In the genomic region with DNA sequence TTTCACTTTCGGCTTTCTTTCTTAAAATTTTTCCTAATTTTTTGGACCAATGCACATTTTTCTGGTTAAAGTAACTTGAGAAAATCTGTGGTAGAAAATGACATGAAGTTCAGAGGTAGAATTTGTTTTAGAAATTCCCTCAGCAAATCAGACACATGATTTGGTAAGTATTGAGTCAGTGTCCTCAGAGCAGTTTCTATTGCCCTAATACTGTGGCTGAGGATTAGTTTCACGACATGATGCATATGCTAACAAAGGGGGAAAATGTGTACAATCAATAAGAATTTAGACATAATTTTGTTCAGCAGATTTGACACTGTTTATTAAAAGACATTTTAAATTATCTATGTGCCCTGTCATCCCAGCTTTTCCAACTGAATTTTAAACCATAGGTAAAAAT, we compare ENCODE assay signal across 28 cellular contexts. TPM values are rescaled to one million over a fixed set of nuclear protein-coding genes. Genes with fewer than 3 reads are reported as not detected.
"Had no signal": no experiment of that assay in that cellular context is flagged by ENCODE, and none has a peak within 500 bp of the region (broad histone marks: within the 10 kb centered on the region; RNA-seq: fewer than 3 reads in every experiment).

No MANE protein-coding gene starts in this region.

- FAIRE-seq: astrocyte, endothelial cell of umbilical vein had no signal

- DNase-seq: activated CD4-positive, alpha-beta memory T cell treated with anti-CD3 and anti-CD28 coated beads for 36 hours; activated CD4-positive, alpha-beta T cell treated with anti-CD3 and anti-CD28 coated beads for 36 hours; activated CD4-positive, alpha-beta T cell treated with anti-CD3 and anti-CD28 coated beads, Interleukin-2, amount 10 ng/mL, durations not matched to agents 24 days and 14 days; activated CD4-positive, CD25-positive, alpha-beta regulatory T cell; activated CD4-positive, CD25-positive, alpha-beta regulatory T cell treated with anti-CD3 and anti-CD28 coated beads, Interleukin-2, amount 50 U/mL, for 72 hours; activated CD8-positive, alpha-beta memory T cell treated with anti-CD3 and anti-CD28 coated beads, Interleukin-2, amount 10 ng/mL, durations not matched to agents 7 days and 5 days; activated CD8-positive, alpha-beta memory T cell treated with anti-CD3 and anti-CD28 coated beads, Interleukin-2, amount 50 U/mL, for 4 hours; activated CD8-positive, alpha-beta T cell treated with anti-CD3 and anti-CD28 coated beads, Interleukin-2, amount 10 ng/mL, durations not matched to agents 7 days and 5 days; activated gamma-delta T cell; activated naive CD4-positive, alpha-beta T cell; activated naive CD4-positive, alpha-beta T cell treated with anti-CD3 and anti-CD28 coated beads, Interleukin-2, amount 50 U/mL, for 16 hours; activated T-cell treated with anti-CD3 and anti-CD28 coated beads, Interleukin-2, amount 50 U/mL, for 24 hours; activated T-cell treated with anti-CD3 and anti-CD28 coated beads, Interleukin-2, amount 50 U/mL, for 72 hours; brain microvascular endothelial cell; caudate nucleus; cortex of kidney; dermis blood vessel endothelial cell; effector CD8-positive, alpha-beta T cell; foreskin fibroblast; head of caudate nucleus; T-helper 1 cell; T-helper 17 cell; T1000 had no signal

- H3K27me3 Mint-ChIP-seq: activated CD4-positive, alpha-beta T cell treated with anti-CD3 and anti-CD28 coated beads for 36 hours; activated CD4-positive, alpha-beta T cell treated with anti-CD3 and anti-CD28 coated beads, Interleukin-2, amount 10 ng/mL, durations not matched to agents 24 days and 14 days; activated naive CD8-positive, alpha-beta T cell; activated T-cell treated with anti-CD3 and anti-CD28 coated beads, Interleukin-2, amount 50 U/mL, for 24 hours; T-helper 17 cell had no signal

- ATAC-seq: activated CD8-positive, alpha-beta memory T cell treated with anti-CD3 and anti-CD28 coated beads, Interleukin-2, amount 10 ng/mL, durations not matched to agents 7 days and 5 days; activated CD8-positive, alpha-beta T cell treated with anti-CD3 and anti-CD28 coated beads, Interleukin-2, amount 10 ng/mL, durations not matched to agents 7 days and 5 days; esophagus mucosa; T-helper 17 cell had no signal

- H3K27ac ChIP-seq: brain microvascular endothelial cell had no signal

- H3K27me3 ChIP-seq: brain microvascular endothelial cell had no signal

- H3K36me3 Mint-ChIP-seq: activated CD4-positive, alpha-beta memory T cell treated with anti-CD3 and anti-CD28 coated beads for 36 hours; activated CD8-positive, alpha-beta memory T cell treated with anti-CD3 and anti-CD28 coated beads, Interleukin-2, amount 10 ng/mL, durations not matched to agents 7 days and 5 days had no signal

- H3K27ac Mint-ChIP-seq: activated CD4-positive, alpha-beta memory T cell treated with anti-CD3 and anti-CD28 coated beads for 36 hours; activated CD4-positive, alpha-beta T cell treated with anti-CD3 and anti-CD28 coated beads for 36 hours; activated CD4-positive, alpha-beta T cell treated with anti-CD3 and anti-CD28 coated beads, Interleukin-2, amount 10 ng/mL, durations not matched to agents 24 days and 14 days; activated CD8-positive, alpha-beta memory T cell treated with anti-CD3 and anti-CD28 coated beads, Interleukin-2, amount 10 ng/mL, durations not matched to agents 7 days and 5 days; activated CD8-positive, alpha-beta T cell treated with anti-CD3 and anti-CD28 coated beads, Interleukin-2, amount 10 ng/mL, durations not matched to agents 7 days and 5 days; activated naive CD8-positive, alpha-beta T cell; activated T-cell treated with anti-CD3 and anti-CD28 coated beads, Interleukin-2, amount 50 U/mL, for 24 hours; activated T-cell treated with anti-CD3 and anti-CD28 coated beads, Interleukin-2, amount 50 U/mL, for 72 hours; T-helper 17 cell; T-helper 2 cell treated with Interferon-gamma antibody and Interleukin-4, amounts not matched to agents 5 μg/mL and 100 μg/mL, for 36 hours had no signal

- H3K4me1 Mint-ChIP-seq: activated CD8-positive, alpha-beta memory T cell treated with anti-CD3 and anti-CD28 coated beads, Interleukin-2, amount 10 ng/mL, durations not matched to agents 7 days and 5 days had no signal

- H3K36me3 ChIP-seq: brain microvascular endothelial cell had no signal

- H3K9me3 Mint-ChIP-seq: activated CD4-positive, alpha-beta memory T cell treated with anti-CD3 and anti-CD28 coated beads for 36 hours; activated T-cell treated with anti-CD3 and anti-CD28 coated beads, Interleukin-2, amount 50 U/mL, for 24 hours; T-helper 2 cell treated with Interferon-gamma antibody and Interleukin-4, amounts not matched to agents 5 μg/mL and 100 μg/mL, for 36 hours had no signal

- H3K4me3 Mint-ChIP-seq: activated CD4-positive, alpha-beta memory T cell treated with anti-CD3 and anti-CD28 coated beads for 36 hours; activated CD4-positive, alpha-beta T cell treated with anti-CD3 and anti-CD28 coated beads for 36 hours; activated CD4-positive, alpha-beta T cell treated with anti-CD3 and anti-CD28 coated beads, Interleukin-2, amount 10 ng/mL, durations not matched to agents 24 days and 14 days; activated CD8-positive, alpha-beta memory T cell treated with anti-CD3 and anti-CD28 coated beads, Interleukin-2, amount 10 ng/mL, durations not matched to agents 7 days and 5 days; activated CD8-positive, alpha-beta T cell treated with anti-CD3 and anti-CD28 coated beads, Interleukin-2, amount 10 ng/mL, durations not matched to agents 7 days and 5 days; activated naive CD8-positive, alpha-beta T cell; activated T-cell treated with anti-CD3 and anti-CD28 coated beads, Interleukin-2, amount 50 U/mL, for 24 hours; activated T-cell treated with anti-CD3 and anti-CD28 coated beads, Interleukin-2, amount 50 U/mL, for 72 hours; T-helper 17 cell; T-helper 2 cell treated with Interferon-gamma antibody and Interleukin-4, amounts not matched to agents 5 μg/mL and 100 μg/mL, for 36 hours had no signal

RNA-seq across cellular contexts. Expression of a gene that starts 56.2 kb away (rescaled TPM):
- total RNA-seq: endothelial cell of umbilical vein had no signal
- polyA plus RNA-seq: endothelial cell of umbilical vein had no signal
